ENCODE assay signal across 2 cellular contexts in genomic region chr2:11337909-11338308, GRCh38.
TF ChIP-seq lines count a peak whose summit lies in the region.

No MANE protein-coding gene starts in this region.

TF ChIP-seq in HepG2, 621 proteins besides CTCF, POLR2A, EP300 and RAD21:
- TF ChIP-seq EED (CRISPR knock-in tag; IDR thresholded peaks at IDR 0.05) = no peak
- TF ChIP-seq PLRG1 (conservative IDR thresholded peaks at IDR 0.05) = no peak
- TF ChIP-seq ZNF674 (CRISPR knock-in tag; IDR thresholded peaks at IDR 0.05; ENCODE audit: low read depth) = no peak
- no peak for TF ChIP-seq ISX (CRISPR knock-in tag; conservative IDR thresholded peaks at IDR 0.05)
- TF ChIP-seq TOE1 (CRISPR knock-in tag; IDR thresholded peaks at IDR 0.05) = no peak
- no peak for TF ChIP-seq ZNF292 (CRISPR knock-in tag; IDR thresholded peaks at IDR 0.05; ENCODE audit: borderline replicate concordance, low read depth)
- no peak for TF ChIP-seq ZNF318 (CRISPR knock-in tag; IDR thresholded peaks at IDR 0.05)
- TF ChIP-seq ZNF510 (CRISPR knock-in tag; IDR thresholded peaks at IDR 0.05; ENCODE audit: low read depth) = no peak
- TF ChIP-seq ELF4 (CRISPR knock-in tag; IDR thresholded peaks at IDR 0.05; ENCODE audit: borderline replicate concordance) = 0 out of 2 replicates have a peak, but pooled peaks have one; percentile 22
- TF ChIP-seq ZMYM3 (CRISPR knock-in tag; IDR thresholded peaks at IDR 0.05) = peak; percentile 46; the same call in 1 of the 2 replicates
- TF ChIP-seq ZNF121 (CRISPR knock-in tag; IDR thresholded peaks at IDR 0.05) = peak; percentile 95
- TF ChIP-seq TIGD3 (CRISPR knock-in tag; IDR thresholded peaks at IDR 0.05; ENCODE audit: borderline replicate concordance) = no peak
- no peak for TF ChIP-seq ARHGAP35 (CRISPR knock-in tag; IDR thresholded peaks at IDR 0.05; ENCODE audit: borderline replicate concordance)

TF ChIP-seq in K562, 482 proteins besides CTCF, POLR2A, EP300 and RAD21:
- TF ChIP-seq NRF1 (conservative IDR thresholded peaks at IDR 0.05 in 1 of 2, IDR thresholded peaks at IDR 0.05 in 1 of 2) = no peak
- TF ChIP-seq UBTF (IDR thresholded peaks at IDR 0.05; ENCODE audit: borderline replicate concordance in 1 of 2, low read depth in 2 of 2, low read length in 2 of 2) = no peak
- TF ChIP-seq KDM1A (IDR thresholded peaks at IDR 0.05) = 0 out of 4 replicates have a peak, but pooled peaks of 1 of the 2 experiments have one; percentile 18
- no peak for TF ChIP-seq BDP1 (IDR thresholded peaks at IDR 0.05; ENCODE audit: insufficient read depth, insufficient read length)
- peak; percentile 95 for TF ChIP-seq ZNF121 (CRISPR knock-in tag; conservative IDR thresholded peaks at IDR 0.05)
- no peak for TF ChIP-seq ZNF766 (CRISPR knock-in tag; conservative IDR thresholded peaks at IDR 0.05)
- no peak for TF ChIP-seq ZNF586 (CRISPR knock-in tag; conservative IDR thresholded peaks at IDR 0.05)
- TF ChIP-seq BCOR (IDR thresholded peaks at IDR 0.05) = peak; percentile 48; the same call in 1 of the 2 replicates
- no peak for TF ChIP-seq MTA3 (IDR thresholded peaks at IDR 0.05; ENCODE audit: borderline replicate concordance)
- TF ChIP-seq ARID1B (IDR thresholded peaks at IDR 0.05) = no peak
- TF ChIP-seq NCOA1 (IDR thresholded peaks at IDR 0.05; ENCODE audit: low read depth) = no peak
- no peak for TF ChIP-seq ZNF507 (tag; conservative IDR thresholded peaks at IDR 0.05)
- no peak for TF ChIP-seq MAFK (IDR thresholded peaks at IDR 0.05; ENCODE audit: low read length)
- no peak for TF ChIP-seq ILF3 (IDR thresholded peaks at IDR 0.05; ENCODE audit: borderline replicate concordance)
- no peak for TF ChIP-seq USF1 (CRISPR knock-in tag; IDR thresholded peaks at IDR 0.05)
- no peak for TF ChIP-seq NCOA6 (IDR thresholded peaks at IDR 0.05)
- TF ChIP-seq BCL6 (CRISPR knock-in tag; IDR thresholded peaks at IDR 0.05) = no peak
- TF ChIP-seq NR0B1 (IDR thresholded peaks at IDR 0.05; ENCODE audit: partially characterized antibody) = no peak
- TF ChIP-seq KLF10 (CRISPR knock-in tag; IDR thresholded peaks at IDR 0.05) = no peak
- TF ChIP-seq RBM25 (IDR thresholded peaks at IDR 0.05; ENCODE audit: low read depth, low read length, severe bottlenecking) = peak; percentile 58
- TF ChIP-seq XRCC4 (IDR thresholded peaks at IDR 0.05; ENCODE audit: extremely low read depth, insufficient read depth, insufficient read length) = no peak
- no peak for TF ChIP-seq HNRNPK (IDR thresholded peaks at IDR 0.05; ENCODE audit: low read depth, low read length, poor library complexity, severe bottlenecking)
